ENCODE assay signal across 8 cellular contexts in the genomic region with DNA sequence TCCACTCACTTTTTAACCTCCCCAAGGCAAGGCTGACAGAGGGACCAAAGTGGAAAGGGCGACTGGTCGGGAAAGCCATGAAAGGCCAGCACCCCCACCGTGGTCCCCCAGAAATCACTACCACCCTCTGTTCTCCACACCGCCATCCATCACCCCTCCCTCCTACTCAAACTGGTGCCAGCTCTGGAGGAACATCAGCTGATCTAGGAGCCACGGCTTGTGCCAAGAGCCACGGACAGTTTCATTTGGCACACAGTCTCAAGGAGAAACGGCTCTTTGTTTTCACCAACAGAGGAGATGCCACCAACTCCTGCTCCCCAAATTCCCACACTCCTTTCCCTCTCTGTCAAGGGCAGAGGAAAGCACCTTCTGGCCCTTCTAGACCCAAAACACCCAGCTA. TPM values are rescaled to one million over a fixed set of nuclear protein-coding genes. Genes with fewer than 3 reads are reported as not detected.
A peak's percentile ranks its signal among the peaks of the same experiment; 100 is the strongest.
DNase-seq lines count a peak whose midpoint lies in the region; ATAC-seq, FAIRE-seq and TF ChIP-seq lines count a peak whose summit lies in the region.
"Had no signal": no experiment of that assay in that cellular context is flagged by ENCODE, and none has a peak within 500 bp of the region (broad histone marks: within the 10 kb centered on the region; RNA-seq: fewer than 3 reads in every experiment).

No MANE protein-coding gene starts in this region.

- TF ChIP-seq POLR2A in breast epithelium (IDR thresholded peaks at IDR 0.05) (no peak), right lobe of liver (IDR thresholded peaks at IDR 0.05) (no peak), GM12891 (IDR thresholded peaks at IDR 0.05; ENCODE audit: low read depth, low read length) (no peak)

- no peaks in the 10 kb centered on the region for H3K4me1 ChIP-seq in breast epithelium
- H3K4me1 ChIP-seq in right lobe of liver, result peaks cover 0 to 6% (median 0%) of the 10 kb centered on the region in 4 donors
- H3K4me1 ChIP-seq in effector memory CD4-positive, alpha-beta T cell (ENCODE audit: control insufficient read depth, insufficient read depth, low read length, poor library complexity, severe bottlenecking), result no peaks in the 10 kb centered on the region

- H3K4me1 Mint-ChIP-seq in stimulated activated naive CD8-positive, alpha-beta T cell treated with anti-CD3 and anti-CD28 coated beads, Interleukin-15, amount 100 ng/mL, for 72 hours, result peaks cover 50% of the 10 kb centered on the region

- H3K36me3 ChIP-seq in breast epithelium (no peaks in the 10 kb centered on the region), right lobe of liver (peaks cover 0 to 35% (median 0%) of the 10 kb centered on the region in 4 donors)
- peaks cover 40% of the 10 kb centered on the region for H3K36me3 ChIP-seq in effector memory CD4-positive, alpha-beta T cell (ENCODE audit: control insufficient read depth, insufficient read depth, low read length)

- no peak overlapping the region for H3K4me3 ChIP-seq in breast epithelium
- no peak overlapping the region for H3K4me3 ChIP-seq in right lobe of liver
- H3K4me3 ChIP-seq in effector memory CD4-positive, alpha-beta T cell (ENCODE audit: insufficient read depth, low read depth, low read length, poor library complexity, severe bottlenecking), result no peak overlapping the region

- TF ChIP-seq CTCF in RWPE1 (conservative IDR thresholded peaks at IDR 0.05; ENCODE audit: low read depth), result no peak
- TF ChIP-seq CTCF in breast epithelium (IDR thresholded peaks at IDR 0.05), result no peak
- no peak for TF ChIP-seq CTCF in right lobe of liver (IDR thresholded peaks at IDR 0.05)

- H3K27ac ChIP-seq in RWPE1, result peak overlapping the region; percentile 78
- H3K27ac ChIP-seq in breast epithelium, result peak overlapping the region; percentile 74 to 85
- peak overlapping the region in 2 of 3 donors; percentile 17 to 54 for H3K27ac ChIP-seq in right lobe of liver
- no peak overlapping the region for H3K27ac ChIP-seq in effector memory CD4-positive, alpha-beta T cell (ENCODE audit: insufficient read depth, low read length, poor library complexity, severe bottlenecking)

- peak overlapping the region; percentile 60 to 77 for H3K4me3 Mint-ChIP-seq in stimulated activated naive CD8-positive, alpha-beta T cell treated with anti-CD3 and anti-CD28 coated beads, Interleukin-15, amount 100 ng/mL, for 72 hours

- no peaks in the 10 kb centered on the region for H3K27me3 Mint-ChIP-seq in stimulated activated naive CD8-positive, alpha-beta T cell treated with anti-CD3 and anti-CD28 coated beads, Interleukin-15, amount 100 ng/mL, for 72 hours

- WGBS in right lobe of liver (ENCODE audit: insufficient coverage, low coverage, low lambda C conversion rate, missing lambda C conversion rate), result 78% methylated on average over 6 of the region's 7 CpGs

- FAIRE-seq in GM12891 (lab: Jason Lieb, UNC), result no peak

- H3K9me3 Mint-ChIP-seq in stimulated activated naive CD8-positive, alpha-beta T cell treated with anti-CD3 and anti-CD28 coated beads, Interleukin-15, amount 100 ng/mL, for 72 hours, result no peaks in the 10 kb centered on the region

- intact Hi-C loops in breast epithelium (cut with DNase I; ENCODE audit: low total_unique reads) (no loop called here), right lobe of liver (cut with DNase I) (no loop called here)

- DNase-seq in RWPE1 (ENCODE audit: low spot score) (no peak), breast epithelium (ENCODE audit: low spot score in 2 of 2) (peak in 1 of 2 donors; percentile 49), right lobe of liver (no peak), GM12891 (ENCODE audit: insufficient read length, low spot score) (no peak)
- no peak for DNase-seq in stimulated activated naive CD8-positive, alpha-beta T cell treated with anti-CD3 and anti-CD28 coated beads, Interleukin-15, amount 100 ng/mL, for 72 hours
- DNase-seq in effector memory CD4-positive, alpha-beta T cell, result no peak

- POLR2A ChIA-PET in RWPE1 (lab: Yijun Ruan, JAX; ENCODE audit: low non-redundant PET), result no interaction called here

- H3K27me3 ChIP-seq in breast epithelium (no peaks in the 10 kb centered on the region), right lobe of liver (no peaks in the 10 kb centered on the region)
- H3K27me3 ChIP-seq in effector memory CD4-positive, alpha-beta T cell (replicated peaks; ENCODE audit: control insufficient read depth, insufficient read depth, low read length, poor library complexity, severe bottlenecking), result no peaks in the 10 kb centered on the region
- H3K27me3 ChIP-seq: foreskin keratinocyte had no signal

- H3K9me3 ChIP-seq in breast epithelium, result no peaks in the 10 kb centered on the region
- no peaks in the 10 kb centered on the region for H3K9me3 ChIP-seq in right lobe of liver
- H3K9me3 ChIP-seq in effector memory CD4-positive, alpha-beta T cell (ENCODE audit: control insufficient read depth, low read length), result no peaks in the 10 kb centered on the region

- H3K27ac Mint-ChIP-seq in stimulated activated naive CD8-positive, alpha-beta T cell treated with anti-CD3 and anti-CD28 coated beads, Interleukin-15, amount 100 ng/mL, for 72 hours, result peak overlapping the region; percentile 94 to 98

- CTCF ChIA-PET in RWPE1 (lab: Yijun Ruan, JAX), result interaction anchor here (0.9 kb wide), 1 partner anchor 107 kb away, joined by 3 read pairs; no protein-coding TSS in a partner anchor

- ATAC-seq in right lobe of liver (no peak), HG02973 (IDR thresholded peaks at IDR 0.05; ENCODE audit: unreplicated experiment) (no peak)
- ATAC-seq in stimulated activated naive CD8-positive, alpha-beta T cell treated with anti-CD3 and anti-CD28 coated beads, Interleukin-15, amount 100 ng/mL, for 72 hours, result no peak

TF ChIP-seq in GM12891, 5 proteins besides CTCF, POLR2A, EP300 and RAD21:
- TF ChIP-seq POLR2AphosphoS5 (IDR thresholded peaks at IDR 0.05; ENCODE audit: low read depth, low read length) (no peak), PAX5 (IDR thresholded peaks at IDR 0.05; ENCODE audit: insufficient read depth, low read length, severe bottlenecking) (no peak), SPI1 (IDR thresholded peaks at IDR 0.05; ENCODE audit: low read depth, low read length) (no peak), POU2F2 (IDR thresholded peaks at IDR 0.05; ENCODE audit: low read depth, low read length) (no peak), TAF1 (IDR thresholded peaks at IDR 0.05; ENCODE audit: low read depth, low read length) (no peak)

RNA-seq across cellular contexts. Expression of gene TBC1D7, which starts 26.0 kb away (rescaled TPM):
- 10 to 100 TPM in 1 of 3 donors, 1 to 10 TPM in 2; 8.6 to 10.6 (median 9.8) TPM for total RNA-seq in breast epithelium
- total RNA-seq in right lobe of liver, result 10 to 100 TPM in 2 of 6 experiments, 1 to 10 TPM in 4; 7.8 to 16.0 (median 9.7) TPM
- 21.3 TPM for polyA plus RNA-seq in GM12891 (2012; ENCODE audit: low read depth, missing spikeins)
